Comparison of ENCODE assay signal across 8 cellular contexts in the genomic region with DNA sequence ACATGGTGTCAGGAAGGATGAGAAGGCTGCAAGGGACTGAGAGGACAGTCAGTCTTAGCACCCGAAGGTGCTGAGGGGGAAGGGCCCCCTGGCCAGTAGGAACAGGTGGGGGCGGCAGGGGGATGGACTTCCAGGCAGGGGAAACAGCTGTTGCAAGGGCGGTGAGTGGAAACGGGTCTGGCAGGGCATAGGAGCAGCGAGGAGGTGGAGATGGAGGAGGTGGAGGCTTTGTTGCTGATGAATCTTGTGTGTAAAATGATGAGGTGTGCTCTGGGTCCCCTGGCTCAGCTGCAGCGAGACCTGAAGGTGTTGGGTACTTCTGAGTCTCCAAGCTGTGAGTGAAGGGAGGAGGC.
DNase-seq lines count a peak whose midpoint lies in the region; ATAC-seq and TF ChIP-seq lines count a peak whose summit lies in the region.

No MANE protein-coding gene starts in this region.

- H3K27me3 ChIP-seq in GM06990 (replicated peaks; ENCODE audit: control insufficient read depth, insufficient read depth, low read length) (no peaks in the 10 kb centered on the region), RWPE2 (ENCODE audit: insufficient read depth, poor library complexity, severe bottlenecking) (no peaks in the 10 kb centered on the region)

- ATAC-seq in RWPE2 (ENCODE audit: low read depth) (no peak), HG03354 (IDR thresholded peaks at IDR 0.05; ENCODE audit: poor library complexity, severe bottlenecking, unreplicated experiment) (no peak), HG03378 (IDR thresholded peaks at IDR 0.05; ENCODE audit: unreplicated experiment) (no peak), GM18519 (IDR thresholded peaks at IDR 0.05; ENCODE audit: low FRiP score, unreplicated experiment) (no peak)

- DNase-seq in GM06990 (ENCODE audit: extremely low read depth, insufficient read length): no peak
- DNase-seq in RWPE2 (ENCODE audit: low spot score): no peak
- no peak for DNase-seq in fibroblast of mammary gland (ENCODE audit: low read depth)
- no peak for DNase-seq in retinal pigment epithelial cell (ENCODE audit: low read depth)
- DNase-seq in glomerular visceral epithelial cell (ENCODE audit: extremely low spot score): no peak

- no peaks in the 10 kb centered on the region for H3K9me3 ChIP-seq in RWPE2 (ENCODE audit: severe bottlenecking)

- no peak overlapping the region for H3K27ac ChIP-seq in RWPE2 (ENCODE audit: poor library complexity, severe bottlenecking)

- no peak for TF ChIP-seq CTCF in GM06990 (IDR thresholded peaks at IDR 0.05; ENCODE audit: insufficient read depth, low read length, poor library complexity, severe bottlenecking)
- TF ChIP-seq CTCF in RWPE2 (IDR thresholded peaks at IDR 0.05; ENCODE audit: poor library complexity, severe bottlenecking): no peak
- TF ChIP-seq CTCF in fibroblast of mammary gland (conservative IDR thresholded peaks at IDR 0.05; ENCODE audit: control insufficient read depth, insufficient read depth, low read depth, low read length): no peak
- no peak for TF ChIP-seq CTCF in retinal pigment epithelial cell (conservative IDR thresholded peaks at IDR 0.05; ENCODE audit: low read depth, low read length)

- H3K36me3 ChIP-seq in GM06990 (ENCODE audit: control insufficient read depth, insufficient read depth, low read length) (peaks cover 17% of the 10 kb centered on the region), RWPE2 (ENCODE audit: low read depth) (peaks cover 23% of the 10 kb centered on the region)

- H3K4me3 ChIP-seq in GM06990 (replicated peaks; ENCODE audit: low read depth, low read length) (peak overlapping the region; percentile 90), RWPE2 (ENCODE audit: severe bottlenecking) (peak overlapping the region; percentile 74), fibroblast of mammary gland (ENCODE audit: control insufficient read depth, low read depth, low read length) (peak overlapping the region; percentile 79), retinal pigment epithelial cell (ENCODE audit: low read length) (peak overlapping the region; percentile 81)

- peaks cover 5% of the 10 kb centered on the region for H3K4me1 ChIP-seq in RWPE2 (ENCODE audit: insufficient read depth, poor library complexity, severe bottlenecking)
